9 cellular contexts compared by ENCODE assay signal in genomic region chr19:7348587-7349230, GRCh38. TPM values are rescaled to one million over a fixed set of nuclear protein-coding genes. Genes with fewer than 3 reads are reported as not detected.
A peak's percentile ranks its signal among the peaks of the same experiment; 100 is the strongest.
DNase-seq lines count a peak whose midpoint lies in the region; TF ChIP-seq lines count a peak whose summit lies in the region.
"Had no signal": no experiment of that assay in that cellular context is flagged by ENCODE, and none has a peak within 500 bp of the region (broad histone marks: within the 10 kb centered on the region; RNA-seq: fewer than 3 reads in every experiment).

TSS of gene ARHGEF18 (plus strand) at chr19:7348937. CDS start at chr19:7362891, 13,954 bp downstream.

- no peak within 1 kb of the TSS for H3K4me3 Mint-ChIP-seq in progenitor cell of endocrine pancreas (ENCODE audit: low read depth)

- peaks cover 6% of the 10 kb centered on the region for H3K4me1 Mint-ChIP-seq in progenitor cell of endocrine pancreas (ENCODE audit: low read depth)

- peak within 1 kb of the TSS in 1 of 2 donors; percentile 36 for H3K27ac ChIP-seq in esophagus (ENCODE audit: low read depth in 2 of 2, low read length in 1 of 2)
- no peak within 1 kb of the TSS for H3K27ac ChIP-seq in WERI-Rb-1
- H3K27ac ChIP-seq: 22Rv1 had no signal

- DNase-seq in NCI-H1694 treated with DMSO at 0.1 percent for 48 hours (lab: John Stamatoyannopoulos, UW) (peak; percentile 14), NCI-H1694 (lab: John Stamatoyannopoulos, UW) (no peak), progenitor cell of endocrine pancreas (ENCODE audit: low spot score, unreplicated experiment) (no peak), amygdala (lab: John Stamatoyannopoulos, UW) (no peak), WERI-Rb-1 (no peak), DMS79 (lab: John Stamatoyannopoulos, UW) (no peak)
- peak; percentile 50 to 64 for DNase-seq in activated CD4-positive, alpha-beta T cell treated with anti-CD3 and anti-CD28 coated beads, Interleukin-2, amount 50 U/mL, for 48 hours

- H3K27ac Mint-ChIP-seq in progenitor cell of endocrine pancreas = no peak within 1 kb of the TSS

- H3K36me3 ChIP-seq in esophagus (ENCODE audit: control insufficient read depth in 2 of 2, insufficient read depth in 2 of 2, low read length in 1 of 2) = no peaks in the 10 kb centered on the region
- H3K36me3 ChIP-seq in WERI-Rb-1 = no peaks in the 10 kb centered on the region

- H3K27me3 Mint-ChIP-seq in progenitor cell of endocrine pancreas = no peaks in the 10 kb centered on the region

- H3K9me3 ChIP-seq in esophagus (ENCODE audit: control insufficient read depth in 2 of 2, insufficient read depth in 1 of 2, low read depth in 1 of 2, low read length in 1 of 2) (no peaks in the 10 kb centered on the region), WERI-Rb-1 (ENCODE audit: severe bottlenecking) (peaks cover 6% of the 10 kb centered on the region)

- no peaks in the 10 kb centered on the region for H3K4me1 ChIP-seq in esophagus (ENCODE audit: control insufficient read depth in 2 of 2, insufficient read depth in 2 of 2, low read length in 1 of 2)

- H3K9me3 Mint-ChIP-seq in progenitor cell of endocrine pancreas (ENCODE audit: low read depth) = peaks cover 6% of the 10 kb centered on the region

- 59 to 67% methylated on average over 13 of the region's 13 CpGs for WGBS in esophagus, 2 donors

- H3K4me3 ChIP-seq in esophagus (ENCODE audit: low read depth in 1 of 2, low read length in 2 of 2) (peak within 1 kb of the TSS in 1 of 2 donors; percentile 14), WERI-Rb-1 (ENCODE audit: low read depth, low read length) (no peak within 1 kb of the TSS)

- no peaks in the 10 kb centered on the region for H3K27me3 ChIP-seq in esophagus (ENCODE audit: control insufficient read depth in 1 of 2, insufficient read depth in 2 of 2, low read length in 2 of 2)
- no peaks in the 10 kb centered on the region for H3K27me3 ChIP-seq in WERI-Rb-1 (ENCODE audit: insufficient read depth, low read depth, severe bottlenecking)

- H3K36me3 Mint-ChIP-seq in progenitor cell of endocrine pancreas (ENCODE audit: insufficient read depth) = no peaks in the 10 kb centered on the region

- no peak for TF ChIP-seq CTCF in progenitor cell of endocrine pancreas (IDR thresholded peaks at IDR 0.05; ENCODE audit: unreplicated experiment)
- TF ChIP-seq CTCF in WERI-Rb-1 (IDR thresholded peaks at IDR 0.05; ENCODE audit: low read depth, low read length) = no peak

RNA-seq across cellular contexts. Expression of gene ARHGEF18, which starts in this region (rescaled TPM):
- 10 to 100 TPM; 15.7 to 25.2 TPM for polyA plus RNA-seq in esophagus
- 53.4 and 60.8 TPM in 2 replicates for total RNA-seq in progenitor cell of endocrine pancreas

Comparison
In these comparisons a context has a peak if more than half of its experiments do, and no peak if none do; other contexts are left out.
1. DNase-seq: peak in NCI-H1694 treated with DMSO at 0.1 percent for 48 hours (single experiment) and activated CD4-positive, alpha-beta T cell treated with anti-CD3 and anti-CD28 coated beads, Interleukin-2, amount 50 U/mL, for 48 hours (2 of 2); none in NCI-H1694 (single experiment), progenitor cell of endocrine pancreas (single experiment), amygdala (0 of 56), WERI-Rb-1 (single experiment) and DMS79 (single experiment).